In genomic region chr21:29072873-29073221, GRCh38 we compare ENCODE assay signal across 1 cellular context.
TF ChIP-seq lines count a peak whose summit lies in the region.

No MANE protein-coding gene starts in this region.

TF ChIP-seq in H1, 55 proteins besides CTCF, POLR2A, EP300 and RAD21:
- TF ChIP-seq SIN3A (conservative IDR thresholded peaks at IDR 0.05 in 1 of 2, IDR thresholded peaks at IDR 0.05 in 1 of 2; ENCODE audit: low read depth in 1 of 2, low read length in 2 of 2) (peak in 1 of 2 experiments; percentile 24; a peak in 1 of 4 replicates), KDM1A (IDR thresholded peaks at IDR 0.05; ENCODE audit: borderline replicate concordance, low read length) (no peak), MAX (IDR thresholded peaks at IDR 0.05) (0 out of 2 replicates have a peak, but pooled peaks have one; percentile 22), KDM5A (IDR thresholded peaks at IDR 0.05; ENCODE audit: low read length) (no peak), SAP30 (IDR thresholded peaks at IDR 0.05; ENCODE audit: insufficient read depth, insufficient replicate concordance, low read length) (peak; percentile 63), CTBP2 (IDR thresholded peaks at IDR 0.05; ENCODE audit: borderline replicate concordance, insufficient read depth, insufficient read length, low read length) (no peak)
